Comparison of ENCODE assay signal across 9 cellular contexts in the genomic region with DNA sequence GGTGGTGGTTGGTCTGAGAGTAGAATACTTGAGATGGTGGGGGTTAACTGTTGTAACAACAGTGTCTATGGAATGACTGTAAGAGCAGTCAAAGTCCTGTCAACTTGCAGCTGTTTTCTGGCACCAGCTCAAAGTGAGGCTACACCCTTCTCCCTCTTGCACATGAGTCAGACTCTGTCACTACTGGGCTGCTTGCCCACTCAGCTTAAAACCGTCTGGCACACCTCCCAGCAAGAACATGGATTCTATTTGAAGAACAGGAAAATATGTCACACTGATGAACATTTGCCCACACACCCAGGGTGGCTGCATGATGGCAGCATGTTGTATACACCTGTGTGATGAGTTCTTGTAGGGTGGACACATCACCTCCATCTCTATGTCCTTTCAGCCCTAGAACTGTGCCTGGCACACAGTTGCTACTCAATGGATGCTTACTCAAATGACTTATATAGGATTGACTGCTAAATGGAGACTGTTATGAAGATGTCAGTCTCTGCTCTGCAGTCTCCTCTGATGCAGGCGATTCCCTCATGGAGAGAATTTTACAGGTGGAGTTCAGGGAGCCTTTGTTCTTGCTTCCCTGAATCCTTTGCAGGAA. TPM values are rescaled to one million over a fixed set of nuclear protein-coding genes. Genes with fewer than 3 reads are reported as not detected.
DNase-seq lines count a peak whose midpoint lies in the region; ATAC-seq, FAIRE-seq and TF ChIP-seq lines count a peak whose summit lies in the region.
"Had no signal": no experiment of that assay in that cellular context is flagged by ENCODE, and none has a peak within 500 bp of the region (broad histone marks: within the 10 kb centered on the region; RNA-seq: fewer than 3 reads in every experiment).

No MANE protein-coding gene starts in this region.

- peak overlapping the region; percentile 24 for H2AFZ ChIP-seq in GM12878 (ENCODE audit: control insufficient read depth, low read depth, low read length)

- ATAC-seq in GM12878, result no peak
- peak; percentile 77 to 91 for ATAC-seq in upper lobe of left lung (ENCODE audit: low FRiP score in 2 of 2)
- ATAC-seq in GM19467 (IDR thresholded peaks at IDR 0.05; ENCODE audit: unreplicated experiment), result no peak
- no peak for ATAC-seq in HG03342 (IDR thresholded peaks at IDR 0.05; ENCODE audit: unreplicated experiment)

- TF ChIP-seq EP300 in GM12878 (IDR thresholded peaks at IDR 0.05; ENCODE audit: borderline replicate concordance in 1 of 2, control insufficient read depth in 1 of 2, low read depth in 2 of 2, low read length in 2 of 2) (no peak), upper lobe of left lung (IDR thresholded peaks at IDR 0.05) (peak in 1 of 4 donors; percentile 25)

- peaks cover 11% of the 10 kb centered on the region for H3K9me3 ChIP-seq in GM12878 (replicated peaks; ENCODE audit: control insufficient read depth, insufficient read depth, low read length)
- no peaks in the 10 kb centered on the region for H3K9me3 ChIP-seq in upper lobe of left lung

- H3K4me2 ChIP-seq in GM12878 (ENCODE audit: control insufficient read depth, insufficient read depth), result no peak overlapping the region

- RAD21 ChIA-PET in GM12878 (lab: Charles Lee; ENCODE audit: unreplicated experiment), result no interaction called here

- H3K27me3 ChIP-seq in GM12878 (replicated peaks in 1 of 2; ENCODE audit: control insufficient read depth in 2 of 2, insufficient read depth in 2 of 2, low read length in 1 of 2) (no peaks in the 10 kb centered on the region), upper lobe of left lung (no peaks in the 10 kb centered on the region)

- no TSS peak for BruUV-seq in GM12878 (replicated peaks; lab: Mats Ljungman, UMichigan)

- SMC1A ChIA-PET in GM12878 (lab: Charles Lee; ENCODE audit: uncharacterized antibody, unreplicated experiment), result no interaction called here

- no peak overlapping the region for H3K27ac ChIP-seq in GM12878 (ENCODE audit: control insufficient read depth, insufficient read depth)
- peak overlapping the region in 1 of 4 donors; percentile 39 for H3K27ac ChIP-seq in upper lobe of left lung

- in situ Hi-C loops in GM12878 (cut with MboI), result no loop called here

- H3K4me3 ChIP-seq in GM12878 (no peak overlapping the region), upper lobe of left lung (no peak overlapping the region)

- CTCF ChIA-PET in GM12878 (lab: Yijun Ruan, JAX), result no interaction called here

- 12% methylated on average over 2 of the region's 2 CpGs for WGBS in GM12878 (ENCODE audit: insufficient coverage, insufficient replicate concordance, low lambda C conversion rate, missing lambda C conversion rate)
- 38 to 41% methylated on average over 2 of the region's 2 CpGs for WGBS in upper lobe of left lung, 2 donors

- no peak for TF ChIP-seq RAD21 in GM12878 (IDR thresholded peaks at IDR 0.05; ENCODE audit: insufficient read depth, low read depth, low read length)

- H3K4me1 ChIP-seq in GM12878 (ENCODE audit: control insufficient read depth, insufficient read depth, low read length) (peaks cover 21% of the 10 kb centered on the region), upper lobe of left lung (peaks cover 0 to 15% (median 7%) of the 10 kb centered on the region in 4 donors)

- FAIRE-seq in GM12878 (lab: Jason Lieb, UNC), result no peak

- no peaks in the 10 kb centered on the region for H3K79me2 ChIP-seq in GM12878 (ENCODE audit: control insufficient read depth, insufficient read depth, low read length)

- intact Hi-C loops in GM12878 (cut with micrococcal nuclease; ENCODE audit: unreplicated experiment), result no loop called here

- H4K20me1 ChIP-seq in GM12878 (ENCODE audit: control insufficient read depth, insufficient read depth), result no peaks in the 10 kb centered on the region

- TF ChIP-seq POLR2A in GM12878 (IDR thresholded peaks at IDR 0.05; ENCODE audit: low read depth, low read length) (no peak), upper lobe of left lung (IDR thresholded peaks at IDR 0.05) (no peak)

- POLR2A ChIA-PET in GM12878 (lab: Charles Lee), result no interaction called here

- DNase-seq in DMS153 (lab: John Stamatoyannopoulos, UW) (peak; percentile 77), MV-4-11 (lab: John Stamatoyannopoulos, UW) (peak; percentile 78), GM12878 (ENCODE audit: low read depth, low spot score) (no peak), kidney tubule cell (ENCODE audit: low spot score) (peak; percentile 99), upper lobe of left lung (peak in 1 of 2 donors; percentile 89)
- DNase-seq in activated CD8-positive, alpha-beta memory T cell treated with anti-CD3 and anti-CD28 coated beads, Interleukin-2, amount 50 U/mL, for 4 hours, result no peak

- no peaks in the 10 kb centered on the region for H3K36me3 ChIP-seq in GM12878 (ENCODE audit: control insufficient read depth in 2 of 2, insufficient read depth in 2 of 2, low read length in 1 of 2)
- no peaks in the 10 kb centered on the region for H3K36me3 ChIP-seq in upper lobe of left lung

- TF ChIP-seq CTCF in GM12878 (IDR thresholded peaks at IDR 0.05 in 2 of 3, conservative IDR thresholded peaks at IDR 0.05 in 1 of 3; ENCODE audit: control insufficient read depth in 2 of 3, extremely low read depth in 1 of 3, insufficient read depth in 1 of 3, low read depth in 3 of 3, low read length in 3 of 3), result no peak
- no peak for TF ChIP-seq CTCF in upper lobe of left lung (IDR thresholded peaks at IDR 0.05)

- H3K9ac ChIP-seq in GM12878 (ENCODE audit: control insufficient read depth, insufficient read depth, low read length), result no peak overlapping the region

RNA-seq across cellular contexts. Expression of a gene that starts 19.3 kb away (rescaled TPM):
- total RNA-seq in GM12878 (2013; cell fraction: nucleolus; rRNA removed), result not detected in 2 replicates
- 0.23 TPM in 1 of 2 replicates, not detected in the other for total RNA-seq in GM12878 (2014; rRNA removed)
- total RNA-seq in GM12878 (2014; rRNA removed; fragmentation: Illumina TruSeq; extraction: Trizol), result not detected in 2 replicates
- 0.24 TPM in 1 of 2 replicates, not detected in the other for total RNA-seq in GM12878 (2021)
- polyA plus RNA-seq in GM12878 (2011; ENCODE audit: low read depth), result not detected
- 0.27 TPM in 1 of 2 replicates, not detected in the other for polyA plus RNA-seq in GM12878 (2011; rRNA removed)
- polyA plus RNA-seq in GM12878 (2011; cell fraction: cytosol; rRNA removed), result 0.19 and 0.22 TPM in 2 replicates
- 0.09 and 0.19 TPM in 2 replicates for polyA plus RNA-seq in GM12878 (2011; cell fraction: nucleus; rRNA removed)
- polyA plus RNA-seq in GM12878 (2012), result not detected in 2 replicates
- not detected in 2 replicates for polyA plus RNA-seq in GM12878 (2014; fragmentation: Illumina TruSeq; extraction: Trizol)
- not detected for polyA plus RNA-seq in GM12878 (2014; fragmentation: Nextera tagmentation; extraction: Ambion mirVana)
- polyA plus RNA-seq in GM12878 (2014; rRNA removed), result not detected in 2 replicates
- polyA plus RNA-seq in GM12878 (2016; fragmentation: Nextera tagmentation; extraction: Ambion mirVana), result under 1 TPM in 1 of 2 experiments, not detected in 1; 0.11 TPM
- 0.31 TPM in 1 of 2 replicates, not detected in the other for polyA minus RNA-seq in GM12878 (2011; rRNA and poly(A)+ RNA removed)
- polyA minus RNA-seq in GM12878 (2011; cell fraction: cytosol; rRNA and poly(A)+ RNA removed), result not detected in 2 replicates
- polyA minus RNA-seq in GM12878 (2011; cell fraction: nucleus; rRNA and poly(A)+ RNA removed), result 0.24 TPM in 1 of 2 replicates, not detected in the other
- under 1 TPM in 3 of 6 donors, not detected in 3; 0.46 to 0.51 (median 0.49) TPM for total RNA-seq in upper lobe of left lung
- polyA plus RNA-seq: IgD-negative memory B cell had no signal

RNA-seq across cellular contexts. Expression of a gene that starts 24.1 kb away (rescaled TPM):
- not detected in 2 replicates for total RNA-seq in GM12878 (2013; cell fraction: nucleolus; rRNA removed)
- total RNA-seq in GM12878 (2014; rRNA removed) (not detected in 2 replicates), GM12878 (2014; rRNA removed; fragmentation: Illumina TruSeq; extraction: Trizol) (not detected in 2 replicates), GM12878 (2021) (not detected in 2 replicates), upper lobe of left lung (not detected)
- not detected for polyA plus RNA-seq in GM12878 (2011; ENCODE audit: low read depth)
- polyA plus RNA-seq in GM12878 (2011; rRNA removed) (not detected in 2 replicates), GM12878 (2014; fragmentation: Illumina TruSeq; extraction: Trizol) (not detected in 2 replicates), GM12878 (2014; fragmentation: Nextera tagmentation; extraction: Ambion mirVana) (not detected), GM12878 (2014; rRNA removed) (not detected in 2 replicates), GM12878 (2016; fragmentation: Nextera tagmentation; extraction: Ambion mirVana) (not detected)
- polyA plus RNA-seq in GM12878 (2011; cell fraction: cytosol; rRNA removed), result not detected in 2 replicates
- polyA plus RNA-seq in GM12878 (2011; cell fraction: nucleus; rRNA removed), result not detected in 2 replicates
- not detected in 2 replicates for polyA plus RNA-seq in GM12878 (2012)
- polyA minus RNA-seq in GM12878 (2011; rRNA and poly(A)+ RNA removed), result not detected in 2 replicates
- not detected in 2 replicates for polyA minus RNA-seq in GM12878 (2011; cell fraction: cytosol; rRNA and poly(A)+ RNA removed)
- not detected in 2 replicates for polyA minus RNA-seq in GM12878 (2011; cell fraction: nucleus; rRNA and poly(A)+ RNA removed)
- polyA plus RNA-seq: IgD-negative memory B cell had no signal

RNA-seq across cellular contexts. Expression of a gene that starts 46.0 kb away (rescaled TPM):
- total RNA-seq in GM12878 (2013; cell fraction: nucleolus; rRNA removed), result not detected in 2 replicates
- total RNA-seq in GM12878 (2014; rRNA removed) (0.40 and 0.87 TPM in 2 replicates), GM12878 (2014; rRNA removed; fragmentation: Illumina TruSeq; extraction: Trizol) (0.45 and 0.60 TPM in 2 replicates), GM12878 (2021) (5.1 and 6.6 TPM in 2 replicates), upper lobe of left lung (1,000 to 10,000 TPM in 1 of 6 donors, 100 to 1,000 TPM in 5; 205 to 1,050 (median 637) TPM)
- 0.31 TPM for polyA plus RNA-seq in GM12878 (2011; ENCODE audit: low read depth)
- polyA plus RNA-seq in GM12878 (2011; rRNA removed) (3.1 and 3.5 TPM in 2 replicates), GM12878 (2014; fragmentation: Illumina TruSeq; extraction: Trizol) (0.36 and 0.90 TPM in 2 replicates), GM12878 (2014; fragmentation: Nextera tagmentation; extraction: Ambion mirVana) (under 1 TPM; 0.29 to 0.62 TPM), GM12878 (2014; rRNA removed) (0.33 and 1.0 TPM in 2 replicates), GM12878 (2016; fragmentation: Nextera tagmentation; extraction: Ambion mirVana) (under 1 TPM; 0.16 to 0.17 TPM)
- 3.8 and 4.1 TPM in 2 replicates for polyA plus RNA-seq in GM12878 (2011; cell fraction: cytosol; rRNA removed)
- 1.3 and 2.8 TPM in 2 replicates for polyA plus RNA-seq in GM12878 (2011; cell fraction: nucleus; rRNA removed)
- polyA plus RNA-seq in GM12878 (2012), result 0.34 and 1.2 TPM in 2 replicates
- polyA minus RNA-seq in GM12878 (2011; rRNA and poly(A)+ RNA removed), result 4.6 and 6.6 TPM in 2 replicates
- polyA minus RNA-seq in GM12878 (2011; cell fraction: cytosol; rRNA and poly(A)+ RNA removed), result not detected in 2 replicates
- 1.8 and 1.9 TPM in 2 replicates for polyA minus RNA-seq in GM12878 (2011; cell fraction: nucleus; rRNA and poly(A)+ RNA removed)

RNA-seq across cellular contexts. Expression of a gene that starts 49.4 kb away (rescaled TPM):
- total RNA-seq in GM12878 (2013; cell fraction: nucleolus; rRNA removed), result not detected in 2 replicates
- total RNA-seq in GM12878 (2014; rRNA removed), result not detected in 2 replicates
- not detected in 2 replicates for total RNA-seq in GM12878 (2014; rRNA removed; fragmentation: Illumina TruSeq; extraction: Trizol)
- total RNA-seq in GM12878 (2021), result not detected in 2 replicates
- polyA plus RNA-seq in GM12878 (2011; ENCODE audit: low read depth), result not detected
- polyA plus RNA-seq in GM12878 (2011; rRNA removed), result not detected in 2 replicates
- not detected in 2 replicates for polyA plus RNA-seq in GM12878 (2011; cell fraction: cytosol; rRNA removed)
- polyA plus RNA-seq in GM12878 (2011; cell fraction: nucleus; rRNA removed), result not detected in 2 replicates
- not detected in 2 replicates for polyA plus RNA-seq in GM12878 (2012)
- polyA plus RNA-seq in GM12878 (2014; fragmentation: Illumina TruSeq; extraction: Trizol), result not detected in 2 replicates
- polyA plus RNA-seq in GM12878 (2014; fragmentation: Nextera tagmentation; extraction: Ambion mirVana), result not detected
- not detected in 2 replicates for polyA plus RNA-seq in GM12878 (2014; rRNA removed)
- not detected for polyA plus RNA-seq in GM12878 (2016; fragmentation: Nextera tagmentation; extraction: Ambion mirVana)
- polyA minus RNA-seq in GM12878 (2011; rRNA and poly(A)+ RNA removed), result not detected in 2 replicates
- polyA minus RNA-seq in GM12878 (2011; cell fraction: cytosol; rRNA and poly(A)+ RNA removed), result not detected in 2 replicates
- not detected in 2 replicates for polyA minus RNA-seq in GM12878 (2011; cell fraction: nucleus; rRNA and poly(A)+ RNA removed)
- total RNA-seq in upper lobe of left lung, result under 1 TPM in 1 of 6 donors, not detected in 5; 0.10 TPM
- polyA plus RNA-seq: IgD-negative memory B cell had no signal

Comparison
In these comparisons a context has a peak if more than half of its experiments do, and no peak if none do; other contexts are left out.
1. DNase-seq: peak in DMS153 (single experiment), MV-4-11 (single experiment) and kidney tubule cell (single experiment); none in GM12878 (single experiment) and activated CD8-positive, alpha-beta memory T cell treated with anti-CD3 and anti-CD28 coated beads, Interleukin-2, amount 50 U/mL, for 4 hours (single experiment).
2. ATAC-seq: peak in upper lobe of left lung (2 of 2); none in GM12878 (single experiment), GM19467 (single experiment) and HG03342 (single experiment).
3. RNA of a gene that starts 46.0 kb away (total RNA-seq): 205 to 1,050 TPM in upper lobe of left lung; 0.40 to 6.6 TPM in GM12878; every median in the first group is over 10 times any median in the second.